In genomic region chr5:142181096-142181495, GRCh38 we compare ENCODE assay signal across 13 cellular contexts.
DNase-seq lines count a peak whose midpoint lies in the region; ATAC-seq, FAIRE-seq and TF ChIP-seq lines count a peak whose summit lies in the region.
"Had no signal": no experiment of that assay in that cellular context is flagged by ENCODE, and none has a peak within 500 bp of the region (broad histone marks: within the 10 kb centered on the region; RNA-seq: fewer than 3 reads in every experiment).

No MANE protein-coding gene starts in this region.

- WGBS in K562 (ENCODE audit: insufficient coverage, low coverage, missing lambda C conversion rate) = 23% methylated on average over 6 of the region's 6 CpGs
- 52% methylated on average over 6 of the region's 6 CpGs; no CpG with 5 or more reads in 1 of the 2 donors for WGBS in transverse colon (ENCODE audit: low coverage in 1 of 2), 2 donors
- WGBS in gastroesophageal sphincter (ENCODE audit: low coverage in 1 of 2), 2 donors = 86% methylated on average over 4 of the region's 6 CpGs; no CpG with 5 or more reads in 1 of the 2 donors

- H3K9me3 ChIP-seq in K562 (replicated peaks; ENCODE audit: control insufficient read depth, insufficient read depth, low read depth, low read length) (no peaks in the 10 kb centered on the region), transverse colon (no peaks in the 10 kb centered on the region), gastroesophageal sphincter (no peaks in the 10 kb centered on the region)

- peaks cover 3% of the 10 kb centered on the region; the same call in 1 of the 2 replicates for H4K20me1 ChIP-seq in K562 (replicated peaks; ENCODE audit: control insufficient read depth, insufficient read depth, low read length)

- H3K27me3 ChIP-seq in K562 (ENCODE audit: control insufficient read depth in 2 of 2, insufficient read depth in 2 of 2, low read length in 2 of 2) (peaks cover 31 to 48% of the 10 kb centered on the region in 2 experiments; a peak in 4 of 5 replicates), transverse colon (no peaks in the 10 kb centered on the region), gastroesophageal sphincter (no peaks in the 10 kb centered on the region)

- no peak overlapping the region for H3K9ac ChIP-seq in K562 (ENCODE audit: insufficient read depth in 1 of 2, low read depth in 2 of 2, low read length in 2 of 2)

- TF ChIP-seq CTCF in K562 (IDR thresholded peaks at IDR 0.05 in 2 of 3, conservative IDR thresholded peaks at IDR 0.05 in 1 of 3; ENCODE audit: insufficient read depth in 2 of 3, low read depth in 1 of 3, low read length in 3 of 3) = no peak
- TF ChIP-seq CTCF in transverse colon (IDR thresholded peaks at IDR 0.05) = no peak
- TF ChIP-seq CTCF in gastroesophageal sphincter (IDR thresholded peaks at IDR 0.05) = no peak

- TF ChIP-seq POLR2A in K562 (conservative IDR thresholded peaks at IDR 0.05) (no peak), transverse colon (IDR thresholded peaks at IDR 0.05) (no peak), gastroesophageal sphincter (IDR thresholded peaks at IDR 0.05) (no peak), H54 (IDR thresholded peaks at IDR 0.05; ENCODE audit: low read depth, low read length) (no peak)

- peak; percentile 44 for DNase-seq in activated effector memory CD4-positive, alpha-beta T cell treated with anti-CD3 and anti-CD28 coated beads, Interleukin-2, amount 50 U/mL, for 16 hours
- no peak for DNase-seq in activated effector memory CD4-positive, alpha-beta T cell treated with Interleukin-2 at 50 U/mL for 16 hours
- DNase-seq in K562 (ENCODE audit: extremely low read depth in 1 of 4, low spot score in 3 of 4) = no peak
- DNase-seq in mesenteric fat pad (ENCODE audit: low spot score) = peak; percentile 88
- peak; percentile 21 for DNase-seq in transverse colon
- DNase-seq in NCI-H526 (lab: John Stamatoyannopoulos, UW) = no peak
- no peak for DNase-seq in H54 (ENCODE audit: insufficient read length, low spot score)
- DNase-seq: DMS53; NCI-H1694; NK-92 treated with Interleukin-12 subunit alpha and Interleukin-12 subunit beta, amount 100 ng/mL, for 24 hours had no signal

- H3K4me3 ChIP-seq in K562 = no peak overlapping the region
- no peak overlapping the region for H3K4me3 ChIP-seq in transverse colon
- no peak overlapping the region for H3K4me3 ChIP-seq in gastroesophageal sphincter

- no peaks in the 10 kb centered on the region for H3K9me1 ChIP-seq in K562 (ENCODE audit: control insufficient read depth, insufficient read depth, low read length)

- no peak for TF ChIP-seq EP300 in K562 (IDR thresholded peaks at IDR 0.05; ENCODE audit: low read length)
- TF ChIP-seq EP300 in transverse colon (IDR thresholded peaks at IDR 0.05; ENCODE audit: low read depth) = no peak
- no peak for TF ChIP-seq EP300 in gastroesophageal sphincter (IDR thresholded peaks at IDR 0.05)

- FAIRE-seq in K562 (lab: Jason Lieb, UNC) (no peak), H54 (lab: Jason Lieb, UNC) (no peak)
- FAIRE-seq: A204.1, GM18507 had no signal

- H3K27ac ChIP-seq in K562 (ENCODE audit: extremely low read depth, low read depth, low read length) = no peak overlapping the region
- H3K27ac ChIP-seq in transverse colon = no peak overlapping the region
- H3K27ac ChIP-seq in gastroesophageal sphincter = no peak overlapping the region

- no peak overlapping the region for H3K4me2 ChIP-seq in K562 (ENCODE audit: insufficient read depth, low read length)

- intact Hi-C loops in K562 (cut with micrococcal nuclease) (no loop called here), transverse colon (cut with DNase I; ENCODE audit: low total_unique reads) (no loop called here)

- ATAC-seq in K562 (peak; percentile 35; the same call in 2 of the 3 replicates), gastroesophageal sphincter (no peak)

- no peak overlapping the region for H2AFZ ChIP-seq in K562 (ENCODE audit: low read depth, low read length)

- no peaks in the 10 kb centered on the region for H3K79me2 ChIP-seq in K562 (ENCODE audit: control insufficient read depth, insufficient read depth, low read length)

- H3K36me3 ChIP-seq in K562 (ENCODE audit: control insufficient read depth, insufficient read depth, low read length) = no peaks in the 10 kb centered on the region
- no peaks in the 10 kb centered on the region for H3K36me3 ChIP-seq in transverse colon
- H3K36me3 ChIP-seq in gastroesophageal sphincter = no peaks in the 10 kb centered on the region

- in situ Hi-C loops in K562 (cut with MboI) = no loop called here
- in situ Hi-C loops in transverse colon (cut with MboI; ENCODE audit: low pct_ligation_motif_present in 1 of 4, low pct_unique_long_range_greater_than_20kb in 1 of 4, low sequenced_read_pairs in 3 of 4) = no loop called here

- CTCF ChIA-PET in K562 (lab: Yijun Ruan, JAX; ENCODE audit: low intra/inter-chr PET ratio) = no interaction called here

- BruUV-seq in K562 (replicated peaks; lab: Mats Ljungman, UMichigan) = no TSS peak

- POLR2A ChIA-PET in K562 (lab: Yijun Ruan, JAX) = interaction anchor here (0.6 kb wide), 1 partner anchor 77 kb away, joined by 3 read pairs; no protein-coding TSS in a partner anchor

- H3K4me1 ChIP-seq in K562 (replicated peaks in 1 of 2; ENCODE audit: control insufficient read depth in 2 of 2, insufficient read depth in 2 of 2, low read length in 2 of 2) (peaks cover 0 to 4% of the 10 kb centered on the region in 2 experiments; a peak in 3 of 5 replicates), transverse colon (peaks cover 0 to 11% (median 2%) of the 10 kb centered on the region in 4 donors), gastroesophageal sphincter (no peaks in the 10 kb centered on the region)

- no peak for TF ChIP-seq RAD21 in K562 (CRISPR knock-in tag; conservative IDR thresholded peaks at IDR 0.05 in 1 of 2, IDR thresholded peaks at IDR 0.05 in 1 of 2)

TF ChIP-seq in K562, 482 proteins besides CTCF, POLR2A, EP300 and RAD21 (continues in another document):
- TF ChIP-seq CTCFL (IDR thresholded peaks at IDR 0.05; ENCODE audit: borderline replicate concordance, insufficient read depth, low read depth, low read length, poor library complexity, severe bottlenecking) = no peak
- no peak for TF ChIP-seq RBM14 (IDR thresholded peaks at IDR 0.05; ENCODE audit: borderline replicate concordance, insufficient read depth, low read depth, low read length)
- TF ChIP-seq HNRNPH1 (optimal IDR thresholded peaks at IDR 0.05; ENCODE audit: low read depth, low read length) = no peak
- no peak for TF ChIP-seq ZNF121 (CRISPR knock-in tag; conservative IDR thresholded peaks at IDR 0.05)
- no peak for TF ChIP-seq PREB (CRISPR knock-in tag; IDR thresholded peaks at IDR 0.05)
- TF ChIP-seq ZNF174 (CRISPR knock-in tag; IDR thresholded peaks at IDR 0.05) = no peak
- TF ChIP-seq NFIX (CRISPR knock-in tag; IDR thresholded peaks at IDR 0.05; ENCODE audit: low read depth) = no peak
- no peak for TF ChIP-seq ZC3H8 (IDR thresholded peaks at IDR 0.05)
- TF ChIP-seq SIX5 (IDR thresholded peaks at IDR 0.05; ENCODE audit: borderline replicate concordance in 1 of 2, insufficient read depth in 1 of 2, low read depth in 1 of 2, low read length in 2 of 2) = no peak
- TF ChIP-seq KLF10 (CRISPR knock-in tag; IDR thresholded peaks at IDR 0.05) = no peak
- TF ChIP-seq ZNF583 (CRISPR knock-in tag; IDR thresholded peaks at IDR 0.05) = no peak
- TF ChIP-seq SRSF3 (IDR thresholded peaks at IDR 0.05; ENCODE audit: insufficient read depth, low read length) = no peak
- no peak for TF ChIP-seq NR2C1 (IDR thresholded peaks at IDR 0.05)
- no peak for TF ChIP-seq NR2C1 (tag; IDR thresholded peaks at IDR 0.05)
- TF ChIP-seq SAP30 (IDR thresholded peaks at IDR 0.05; ENCODE audit: borderline replicate concordance, insufficient read depth, low read depth, low read length, poor library complexity, severe bottlenecking) = no peak
- no peak for TF ChIP-seq NRF1 (conservative IDR thresholded peaks at IDR 0.05 in 1 of 2, IDR thresholded peaks at IDR 0.05 in 1 of 2)
- no peak for TF ChIP-seq MXD1 (CRISPR knock-in tag; IDR thresholded peaks at IDR 0.05; ENCODE audit: borderline replicate concordance, poor library complexity, severe bottlenecking)

Comparison
In these comparisons a context has a peak if more than half of its experiments do, and no peak if none do; other contexts are left out.
1. DNase-seq: peak in activated effector memory CD4-positive, alpha-beta T cell treated with anti-CD3 and anti-CD28 coated beads, Interleukin-2, amount 50 U/mL, for 16 hours (single experiment), mesenteric fat pad (single experiment) and transverse colon (single experiment); none in activated effector memory CD4-positive, alpha-beta T cell treated with Interleukin-2 at 50 U/mL for 16 hours (single experiment), K562 (0 of 4), NCI-H526 (0 of 2) and H54 (single experiment).